8 cellular contexts compared by ENCODE assay signal in the genomic region with DNA sequence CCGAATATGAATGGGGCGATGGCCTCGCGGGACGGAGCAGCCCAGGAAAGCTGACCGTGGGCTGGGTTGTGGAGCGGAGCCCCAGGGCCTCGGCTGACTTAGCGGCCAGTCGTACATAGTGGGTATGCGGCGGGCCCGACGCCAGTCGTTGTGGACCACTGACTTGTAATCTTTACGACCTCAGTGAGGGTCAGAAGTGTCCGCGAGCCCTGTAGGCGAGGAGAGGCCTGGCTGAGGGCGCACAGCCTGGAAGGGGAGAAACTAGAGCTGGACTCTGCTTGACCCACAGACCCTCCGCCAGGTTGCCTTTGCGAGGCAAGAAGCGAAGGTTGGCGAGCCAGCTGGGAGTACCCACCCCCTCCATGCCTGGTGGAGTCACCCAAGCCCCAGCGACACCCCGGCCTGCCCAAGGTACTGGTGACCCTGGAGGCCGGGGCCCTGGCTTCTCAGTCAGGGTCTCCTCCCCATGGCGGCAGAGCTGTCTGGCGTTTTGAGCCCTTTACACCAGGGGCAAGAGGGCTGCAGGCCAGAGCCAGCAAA. TPM values are rescaled to one million over a fixed set of nuclear protein-coding genes. Genes with fewer than 3 reads are reported as not detected.
DNase-seq lines count a peak whose midpoint lies in the region; ATAC-seq and TF ChIP-seq lines count a peak whose summit lies in the region.

No MANE protein-coding gene starts in this region.

- H3K4me1 ChIP-seq in HUES64 (ENCODE audit: insufficient read depth, low read length): no peaks in the 10 kb centered on the region
- peaks cover 8% of the 10 kb centered on the region for H3K4me1 ChIP-seq in mucosa of descending colon (ENCODE audit: low read depth)

- H3K9ac ChIP-seq in HUES64 (ENCODE audit: low read depth, low read length): peak overlapping the region; percentile 86

- H3K4me3 Mint-ChIP-seq in CD14-positive monocyte: peak overlapping the region; percentile 88 to 98
- H3K4me3 Mint-ChIP-seq in central memory CD8-positive, alpha-beta T cell: peak overlapping the region; percentile 89

- no peaks in the 10 kb centered on the region for H3K36me3 ChIP-seq in HUES64 (ENCODE audit: insufficient read depth, low read length)
- H3K36me3 ChIP-seq in mucosa of descending colon (ENCODE audit: low read depth): no peaks in the 10 kb centered on the region

- H3K9me3 Mint-ChIP-seq in CD14-positive monocyte: peaks cover 0 to 7% (median 2%) of the 10 kb centered on the region in 7 donors
- H3K9me3 Mint-ChIP-seq in central memory CD8-positive, alpha-beta T cell: no peaks in the 10 kb centered on the region

- intact Hi-C loops in CD14-positive monocyte (cut with micrococcal nuclease): loop anchor here (5.0 to 10.0 kb wide), 3 partner anchors 71 to 184 kb away; a partner anchor contains a TSS
- intact Hi-C loops in mucosa of descending colon (cut with DNase I, micrococcal nuclease): loop anchor here in 1 of 2 donors (2.0 kb wide), 1 partner anchor 16 kb away; a partner anchor contains a TSS

- DNase-seq in CD14-positive monocyte (ENCODE audit: low spot score) (no peak), mucosa of descending colon (peak in 2 of 3 donors; percentile 35 to 72), HPDE6-E6E7 (ENCODE audit: extremely low spot score) (no peak), AG08395 (ENCODE audit: low spot score) (no peak)
- DNase-seq in central memory CD8-positive, alpha-beta T cell (ENCODE audit: low spot score in 2 of 2): no peak

- H3K4me1 Mint-ChIP-seq in CD14-positive monocyte: peaks cover 24% of the 10 kb centered on the region
- peaks cover 25% of the 10 kb centered on the region for H3K4me1 Mint-ChIP-seq in central memory CD8-positive, alpha-beta T cell

- TF ChIP-seq CTCF in CD14-positive monocyte (IDR thresholded peaks at IDR 0.05) (no peak), mucosa of descending colon (IDR thresholded peaks at IDR 0.05) (no peak)

- peak overlapping the region; percentile 98 to 100 (median 100) for H3K27ac Mint-ChIP-seq in CD14-positive monocyte
- H3K27ac Mint-ChIP-seq in central memory CD8-positive, alpha-beta T cell (ENCODE audit: low read depth): peak overlapping the region; percentile 99

- H3K4me3 ChIP-seq in HUES64 (ENCODE audit: low read length) (peak overlapping the region; percentile 78), mucosa of descending colon (peak overlapping the region; percentile 49)

- peaks cover 22% of the 10 kb centered on the region for H3K27me3 ChIP-seq in HUES64 (ENCODE audit: insufficient read depth, low read length)

- H3K9me3 ChIP-seq in HUES64 (ENCODE audit: insufficient read depth, low read depth, low read length) (no peaks in the 10 kb centered on the region), mucosa of descending colon (no peaks in the 10 kb centered on the region)

- peaks cover 30 to 31% (median 30%) of the 10 kb centered on the region in 3 donors for H3K27me3 Mint-ChIP-seq in CD14-positive monocyte (ENCODE audit: low read depth in 3 of 3)
- peaks cover 33% of the 10 kb centered on the region for H3K27me3 Mint-ChIP-seq in central memory CD8-positive, alpha-beta T cell

- ATAC-seq in central memory CD8-positive, alpha-beta T cell (replicated peaks; ENCODE audit: extremely low read depth, poor library complexity, severe bottlenecking): no peak
- ATAC-seq in mucosa of descending colon (peak; percentile 13), GM21526 (IDR thresholded peaks at IDR 0.05; ENCODE audit: low FRiP score, unreplicated experiment) (no peak), GM21423 (IDR thresholded peaks at IDR 0.05; ENCODE audit: unreplicated experiment) (no peak)

- H3K36me3 Mint-ChIP-seq in CD14-positive monocyte: peaks cover 2 to 7% of the 10 kb centered on the region in 2 donors
- H3K36me3 Mint-ChIP-seq in central memory CD8-positive, alpha-beta T cell (ENCODE audit: insufficient read depth): peaks cover 9% of the 10 kb centered on the region

- H3K27ac ChIP-seq in HUES64 (ENCODE audit: low read depth, low read length): peak overlapping the region; percentile 84; the same call in 1 of the 2 replicates

- 24% methylated on average over 29 of the region's 29 CpGs for WGBS in HUES64

RNA-seq across cellular contexts. Expression of a gene that starts 15.6 kb away (rescaled TPM):
- polyA plus RNA-seq in CD14-positive monocyte: 10 to 100 TPM; 14.7 to 23.6 TPM
- polyA plus RNA-seq in HUES64 (2013, experiment 1 of 2): 143 TPM
- polyA plus RNA-seq in HUES64 (2013, experiment 2 of 2): 146 TPM
- total RNA-seq in mucosa of descending colon: 100 to 1,000 TPM; 403 to 547 (median 409) TPM

Comparison
In these comparisons a context has a peak if more than half of its experiments do, and no peak if none do; other contexts are left out.
1. DNase-seq: peak in mucosa of descending colon (2 of 3); none in CD14-positive monocyte (single experiment), central memory CD8-positive, alpha-beta T cell (0 of 2), HPDE6-E6E7 (single experiment) and AG08395 (single experiment).